In genomic region chr14:50044040-50044651, GRCh38 we compare ENCODE assay signal across 9 cellular contexts.
DNase-seq lines count a peak whose midpoint lies in the region; ATAC-seq and TF ChIP-seq lines count a peak whose summit lies in the region.
"Had no signal": no experiment of that assay in that cellular context is flagged by ENCODE, and none has a peak within 500 bp of the region (broad histone marks: within the 10 kb centered on the region; RNA-seq: fewer than 3 reads in every experiment).

No MANE protein-coding gene starts in this region.

- CTCF ChIA-PET in CD8-positive, alpha-beta memory T cell (lab: Charles Lee): interaction anchor here (1.0 to 2.7 kb wide), 10 partner anchors 12 to 192 kb away, joined by 3 to 20 read pairs (median 6); partner anchors contain the start of gene NEMF
- CTCF ChIA-PET in OCI-LY7 (lab: Charles Lee; ENCODE audit: unreplicated experiment): no interaction called here

- H3K9me3 ChIP-seq in CD8-positive, alpha-beta memory T cell (ENCODE audit: low read length): no peaks in the 10 kb centered on the region
- peaks cover 7% of the 10 kb centered on the region; the same call in 1 of the 2 replicates for H3K9me3 ChIP-seq in OCI-LY7 (ENCODE audit: low read length)
- H3K9me3 ChIP-seq in parathyroid adenoma (ENCODE audit: control insufficient read depth, low read length): no peaks in the 10 kb centered on the region

- no TSS peak for BruUV-seq in OCI-LY7 (replicated peaks; lab: Mats Ljungman, UMichigan)

- no peak for TF ChIP-seq CTCF in OCI-LY7 (conservative IDR thresholded peaks at IDR 0.05; ENCODE audit: low read length)
- no peak for TF ChIP-seq CTCF in parathyroid adenoma (IDR thresholded peaks at IDR 0.05)

- no peaks in the 10 kb centered on the region for H3K27me3 Mint-ChIP-seq in CD8-positive, alpha-beta memory T cell

- peak overlapping the region; percentile 91 to 99 (median 96) for H3K27ac Mint-ChIP-seq in CD8-positive, alpha-beta memory T cell

- peak in 2 of 5 donors; percentile 41 to 58 for DNase-seq in CD8-positive, alpha-beta memory T cell
- peak; percentile 26 for DNase-seq in OCI-LY7 (ENCODE audit: low spot score)
- peak; percentile 43 for DNase-seq in central memory CD4-positive, alpha-beta T cell
- no peak for DNase-seq in kidney tubule cell (ENCODE audit: low spot score)
- no peak for DNase-seq in foreskin melanocyte
- DNase-seq: NCI-H1436 had no signal

- intact Hi-C loops in OCI-LY7 (cut with micrococcal nuclease; ENCODE audit: unreplicated experiment): no loop called here

- H3K4me3 ChIP-seq in CD8-positive, alpha-beta memory T cell (ENCODE audit: low read length): peak overlapping the region; percentile 47
- no peak overlapping the region for H3K4me3 ChIP-seq in OCI-LY7 (ENCODE audit: low read depth, low read length, poor library complexity, severe bottlenecking)
- no peak overlapping the region for H3K4me3 ChIP-seq in parathyroid adenoma (ENCODE audit: low read depth, low read length)

- H3K27ac ChIP-seq in CD8-positive, alpha-beta memory T cell (ENCODE audit: low read depth, low read length): peak overlapping the region; percentile 30
- H3K27ac ChIP-seq in OCI-LY7 (ENCODE audit: low read depth, low read length, poor library complexity, severe bottlenecking) (peak overlapping the region; percentile 17), parathyroid adenoma (peak overlapping the region; percentile 72)

- no peaks in the 10 kb centered on the region for H4K20me1 ChIP-seq in OCI-LY7 (ENCODE audit: insufficient read depth, low read length)

- no peaks in the 10 kb centered on the region for H3K9me2 ChIP-seq in OCI-LY7 (ENCODE audit: insufficient read depth, low read length)

- H3K4me3 Mint-ChIP-seq in CD8-positive, alpha-beta memory T cell: peak overlapping the region; percentile 44 to 84 (median 62)

- ATAC-seq in GM19324 (IDR thresholded peaks at IDR 0.05; ENCODE audit: low FRiP score, unreplicated experiment): no peak
- ATAC-seq in esophagus mucosa: no peak

- peaks cover 71% of the 10 kb centered on the region for H3K4me1 ChIP-seq in CD8-positive, alpha-beta memory T cell (ENCODE audit: insufficient read depth, low read length)
- peaks cover 43% of the 10 kb centered on the region for H3K4me1 ChIP-seq in OCI-LY7 (ENCODE audit: insufficient read depth, low read length, poor library complexity, severe bottlenecking)
- H3K4me1 ChIP-seq in parathyroid adenoma: peaks cover 34% of the 10 kb centered on the region

- peaks cover 67 to 84% (median 81%) of the 10 kb centered on the region in 3 donors for H3K4me1 Mint-ChIP-seq in CD8-positive, alpha-beta memory T cell

- peak overlapping the region; percentile 88 for H2AFZ ChIP-seq in OCI-LY7 (ENCODE audit: low read length)
- H2AFZ ChIP-seq in parathyroid adenoma: peak overlapping the region; percentile 54

- H3K36me3 Mint-ChIP-seq in CD8-positive, alpha-beta memory T cell: peaks cover 5 to 10% (median 9%) of the 10 kb centered on the region in 3 donors

- no peaks in the 10 kb centered on the region for H3K27me3 ChIP-seq in CD8-positive, alpha-beta memory T cell (ENCODE audit: insufficient read depth, low read length, poor library complexity, severe bottlenecking)
- no peaks in the 10 kb centered on the region for H3K27me3 ChIP-seq in parathyroid adenoma (ENCODE audit: control insufficient read depth, insufficient read depth, low read length)

- H3K9me3 Mint-ChIP-seq in CD8-positive, alpha-beta memory T cell: no peaks in the 10 kb centered on the region

- H3K79me2 ChIP-seq in OCI-LY7 (ENCODE audit: insufficient read depth, low read depth, low read length) (no peaks in the 10 kb centered on the region), parathyroid adenoma (no peaks in the 10 kb centered on the region)

- H3K4me2 ChIP-seq in OCI-LY7 (ENCODE audit: low read length): peak overlapping the region; percentile 27; the same call in 1 of the 2 replicates
- peak overlapping the region; percentile 43 for H3K4me2 ChIP-seq in parathyroid adenoma (ENCODE audit: low read length)

- POLR2A ChIA-PET in CD8-positive, alpha-beta memory T cell (lab: Charles Lee): interaction anchor here (0.6 to 4.3 kb wide), 7 partner anchors 17 to 182 kb away, joined by 3 to 29 read pairs (median 4); no protein-coding TSS in a partner anchor
- POLR2A ChIA-PET in OCI-LY7 (lab: Charles Lee): interaction anchor here (1.0 to 1.5 kb wide), 3 partner anchors 16 to 70 kb away, joined by 3 to 6 read pairs (median 5); no protein-coding TSS in a partner anchor

- no peak overlapping the region for H3K9ac ChIP-seq in parathyroid adenoma

- no peaks in the 10 kb centered on the region for H3K36me3 ChIP-seq in CD8-positive, alpha-beta memory T cell (ENCODE audit: insufficient read depth, low read length)
- H3K36me3 ChIP-seq in OCI-LY7 (ENCODE audit: insufficient read depth, low read length) (peaks cover 7% of the 10 kb centered on the region; the same call in 1 of the 2 replicates), parathyroid adenoma (ENCODE audit: control insufficient read depth, insufficient read depth, low read length) (no peaks in the 10 kb centered on the region)

Comparison
In these comparisons a context has a peak if more than half of its experiments do, and no peak if none do; other contexts are left out.
1. DNase-seq: peak in OCI-LY7 (single experiment) and central memory CD4-positive, alpha-beta T cell (single experiment); none in kidney tubule cell (single experiment) and foreskin melanocyte (single experiment).
2. H3K27ac ChIP-seq: peak in every context shown above with its lines; median percentile 72 in parathyroid adenoma; 30 in CD8-positive, alpha-beta memory T cell; 17 in OCI-LY7.